15 cellular contexts compared by ENCODE assay signal in the genomic region with DNA sequence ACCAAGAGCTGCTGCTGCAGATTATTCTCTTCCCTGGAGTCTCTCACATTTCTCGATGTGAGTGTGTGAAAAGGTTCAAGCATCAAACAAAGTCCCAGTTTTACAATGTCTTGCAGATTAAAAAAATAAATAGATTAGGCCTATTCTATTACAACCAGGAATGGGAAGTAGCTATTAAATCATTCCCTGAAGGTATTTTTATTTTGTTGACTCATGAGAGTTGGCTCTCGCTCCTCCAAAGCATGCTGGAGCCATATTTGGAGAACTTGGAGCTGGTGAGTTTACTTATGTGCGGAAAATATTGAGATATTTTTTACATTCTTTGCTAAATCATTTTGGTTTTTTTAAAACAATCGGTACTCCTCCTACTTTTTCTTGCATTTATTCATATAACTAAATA.
"Had no signal": no experiment of that assay in that cellular context is flagged by ENCODE, and none has a peak within 500 bp of the region (broad histone marks: within the 10 kb centered on the region; RNA-seq: fewer than 3 reads in every experiment).

No MANE protein-coding gene starts in this region.

- H3K27ac ChIP-seq: colonic mucosa, gastrocnemius medialis, heart right ventricle, left ventricle myocardium inferior had no signal

- H3K27ac Mint-ChIP-seq: activated naive CD4-positive, alpha-beta T cell treated with anti-CD3 and anti-CD28 coated beads, Interleukin-2, amount 50 U/mL, for 24 hours; memory B cell; nephron had no signal

- H3K4me1 ChIP-seq: colonic mucosa, gastrocnemius medialis, heart right ventricle, left ventricle myocardium inferior had no signal

- H3K4me3 ChIP-seq: colonic mucosa, gastrocnemius medialis, heart right ventricle, left ventricle myocardium inferior had no signal

- ATAC-seq: gastrocnemius medialis; heart right ventricle; stimulated activated naive CD8-positive, alpha-beta T cell treated with anti-CD3 and anti-CD28 coated beads, Interleukin-15, Interleukin-2, amounts not matched to agents 100 U/mL and 50 U/mL, for 24 hours had no signal

- H3K9me3 ChIP-seq: colonic mucosa, gastrocnemius medialis had no signal

- H3K4me1 Mint-ChIP-seq: activated naive CD4-positive, alpha-beta T cell treated with anti-CD3 and anti-CD28 coated beads, Interleukin-2, amount 50 U/mL, for 24 hours; memory B cell had no signal

- H3K36me3 ChIP-seq: colonic mucosa, gastrocnemius medialis, heart right ventricle, left ventricle myocardium inferior had no signal

- DNase-seq: activated CD4-positive, alpha-beta T cell treated with anti-CD3 and anti-CD28 coated beads, Interleukin-2, amount 50 U/mL, for 1 hour; activated effector memory CD4-positive, alpha-beta T cell treated with Interleukin-2 at 50 U/mL for 16 hours; colonic mucosa; effector memory CD4-positive, alpha-beta T cell; gastrocnemius medialis; heart right ventricle; left ventricle myocardium inferior; occipital lobe; stimulated activated CD4-positive, alpha-beta T cell treated with anti-CD3 and anti-CD28 coated beads, Interleukin-4, amount 100 ng/mL, for 1 hour; stimulated activated CD8-positive, alpha-beta memory T cell treated with anti-CD3 and anti-CD28 coated beads, Interleukin-4, amount 100 ng/mL, for 48 hours; stimulated activated naive CD8-positive, alpha-beta T cell treated with anti-CD3 and anti-CD28 coated beads, Interleukin-15, Interleukin-2, amounts not matched to agents 100 U/mL and 50 U/mL, for 24 hours; T-helper 2 cell had no signal

- H3K27me3 Mint-ChIP-seq: activated naive CD4-positive, alpha-beta T cell treated with anti-CD3 and anti-CD28 coated beads, Interleukin-2, amount 50 U/mL, for 24 hours had no signal

- H3K27me3 ChIP-seq: colonic mucosa, gastrocnemius medialis, heart right ventricle had no signal

- H3K4me3 Mint-ChIP-seq: activated naive CD4-positive, alpha-beta T cell treated with anti-CD3 and anti-CD28 coated beads, Interleukin-2, amount 50 U/mL, for 24 hours; memory B cell; nephron had no signal

- H3K36me3 Mint-ChIP-seq: activated naive CD4-positive, alpha-beta T cell treated with anti-CD3 and anti-CD28 coated beads, Interleukin-2, amount 50 U/mL, for 24 hours; memory B cell had no signal

- H3K9me3 Mint-ChIP-seq: activated naive CD4-positive, alpha-beta T cell treated with anti-CD3 and anti-CD28 coated beads, Interleukin-2, amount 50 U/mL, for 24 hours had no signal
